ENCODE assay signal across 8 cellular contexts in the genomic region with DNA sequence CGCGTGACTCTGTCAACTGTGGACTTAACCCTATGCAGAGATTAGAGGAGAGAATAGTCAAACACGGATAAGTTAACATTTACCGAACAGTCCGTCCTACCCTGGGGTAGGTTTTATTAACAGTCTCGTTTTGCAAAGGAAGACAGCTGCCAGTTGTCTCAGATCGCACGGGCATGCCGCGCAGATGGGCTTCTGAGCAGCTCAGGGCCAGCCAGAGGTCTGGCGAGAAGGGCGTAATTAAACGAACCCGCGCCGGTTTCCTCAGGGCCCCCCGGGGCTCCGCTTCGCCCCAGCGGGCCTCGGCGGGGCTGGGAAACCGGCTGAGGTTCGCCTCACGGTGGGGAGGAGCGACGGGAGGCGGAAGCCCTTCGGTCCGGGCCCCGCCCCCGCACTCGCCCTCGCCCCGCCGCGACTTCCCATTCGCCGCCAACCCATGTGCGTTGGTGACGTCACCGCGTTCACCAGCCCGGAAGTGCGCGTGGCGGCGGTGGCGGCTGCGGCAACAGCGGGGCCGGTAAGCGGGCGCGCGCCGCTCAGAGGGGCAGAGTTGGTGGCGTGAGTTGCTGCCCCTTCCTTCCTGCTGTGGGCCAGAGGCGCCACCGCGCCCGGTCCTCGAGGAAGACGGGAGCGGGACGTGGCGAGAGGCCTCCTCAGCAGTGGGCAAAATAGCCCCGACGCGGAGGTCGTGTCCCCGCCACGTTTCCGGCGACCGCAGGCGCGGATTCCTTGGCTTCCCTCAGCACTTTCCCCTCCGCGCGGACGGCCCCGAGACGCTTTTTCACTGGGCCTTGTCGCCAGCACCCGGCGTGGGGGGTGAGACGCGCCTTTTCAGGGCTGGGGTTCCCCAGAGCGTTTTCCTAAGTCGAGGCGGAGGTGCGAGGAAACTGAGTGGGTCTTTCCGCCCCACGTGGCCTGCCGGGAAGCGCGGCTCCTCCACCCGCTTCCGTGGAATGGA. TPM values are rescaled to one million over a fixed set of nuclear protein-coding genes. Genes with fewer than 3 reads are reported as not detected.
DNase-seq lines count a peak whose midpoint lies in the region; ATAC-seq and TF ChIP-seq lines count a peak whose summit lies in the region.

Gene TRNT1, plus strand, starts transcription at position 464 of the 955 bp plus-strand sequence. CDS start 2,101 bp downstream, outside the sequence.

- H4K20me1 ChIP-seq in GM23338 (replicated peaks; ENCODE audit: insufficient read depth) = 0 out of 2 replicates have a peak, but pooled peaks cover 7% of the 10 kb centered on the region

- H3K9me2 ChIP-seq in GM23338 (ENCODE audit: insufficient read depth) = no peaks in the 10 kb centered on the region

- peak within 1 kb of the TSS; percentile 97 for H3K4me3 ChIP-seq in GM23338

- no peaks in the 10 kb centered on the region for H3K27me3 ChIP-seq in GM23338 (ENCODE audit: insufficient read depth)

- peak within 1 kb of the TSS; percentile 99 for H3K4me2 ChIP-seq in GM23338

- peaks cover 31% of the 10 kb centered on the region for H3K79me2 ChIP-seq in GM23338 (replicated peaks; ENCODE audit: insufficient read depth)

- H3K4me1 Mint-ChIP-seq in GM23338 (peaks cover 6% of the 10 kb centered on the region; the same call in 2 of the 3 replicates), naive B cell (peaks cover 25 to 34% (median 31%) of the 10 kb centered on the region in 3 donors)
- H3K4me1 Mint-ChIP-seq in stimulated activated effector memory CD8-positive, alpha-beta T cell treated with anti-CD3 and anti-CD28 coated beads, Interleukin-12 subunit alpha, Interleukin-12 subunit beta, amount 100 ng/mL, for 72 hours = peaks cover 43% of the 10 kb centered on the region

- peak; percentile 96 for DNase-seq in Daoy (ENCODE audit: low read depth)
- DNase-seq in GM23338 (ENCODE audit: low spot score) = peak; percentile 97
- peak; percentile 81 to 84 for DNase-seq in Kasumi-1 (lab: John Stamatoyannopoulos, UW)
- DNase-seq in RPMI8226 = peak; percentile 96
- peak; percentile 90 to 95 for DNase-seq in activated T-helper 1 cell treated with anti-CD3 and anti-CD28 coated beads, Interleukin-2, amount 50 U/mL, for 16 hours (ENCODE audit: low read depth in 1 of 2, low spot score in 1 of 2)
- peak; percentile 94 for DNase-seq in fibroblast of gingiva (ENCODE audit: low read depth)
- DNase-seq in naive B cell = peak; percentile 96
- peak; percentile 94 to 96 for DNase-seq in stimulated activated effector memory CD8-positive, alpha-beta T cell treated with anti-CD3 and anti-CD28 coated beads, Interleukin-12 subunit alpha, Interleukin-12 subunit beta, amount 100 ng/mL, for 72 hours (ENCODE audit: low spot score in 2 of 2)

- peak within 1 kb of the TSS; percentile 92 for H2AFZ ChIP-seq in GM23338

- peak within 1 kb of the TSS; percentile 76 for H3K27ac ChIP-seq in GM23338 (ENCODE audit: low read depth)

- H3K27ac Mint-ChIP-seq in GM23338 = peak within 1 kb of the TSS; percentile 83
- peak within 1 kb of the TSS; percentile 98 to 99 (median 98) for H3K27ac Mint-ChIP-seq in naive B cell
- H3K27ac Mint-ChIP-seq in stimulated activated effector memory CD8-positive, alpha-beta T cell treated with anti-CD3 and anti-CD28 coated beads, Interleukin-12 subunit alpha, Interleukin-12 subunit beta, amount 100 ng/mL, for 72 hours = peak within 1 kb of the TSS; percentile 100

- H3F3A ChIP-seq in GM23338 (replicated peaks; ENCODE audit: low read depth) = peaks cover 7% of the 10 kb centered on the region; the same call in 1 of the 2 replicates

- peaks cover 6% of the 10 kb centered on the region; the same call in 1 of the 2 replicates for H3K4me1 ChIP-seq in GM23338 (ENCODE audit: insufficient read depth)

- H3K36me3 ChIP-seq in GM23338 (ENCODE audit: insufficient read depth) = peaks cover 26% of the 10 kb centered on the region

- H3K4me3 Mint-ChIP-seq in GM23338 = peak within 1 kb of the TSS; percentile 96
- peak within 1 kb of the TSS; percentile 92 to 100 (median 96) for H3K4me3 Mint-ChIP-seq in naive B cell
- H3K4me3 Mint-ChIP-seq in stimulated activated effector memory CD8-positive, alpha-beta T cell treated with anti-CD3 and anti-CD28 coated beads, Interleukin-12 subunit alpha, Interleukin-12 subunit beta, amount 100 ng/mL, for 72 hours = peak within 1 kb of the TSS; percentile 98

- ATAC-seq in GM23338 = peak; percentile 95
- peak; percentile 90 to 93 for ATAC-seq in naive B cell (ENCODE audit: low read depth in 2 of 2)
- peak; percentile 87 for ATAC-seq in stimulated activated effector memory CD8-positive, alpha-beta T cell treated with anti-CD3 and anti-CD28 coated beads, Interleukin-12 subunit alpha, Interleukin-12 subunit beta, amount 100 ng/mL, for 72 hours

- peaks cover 45% of the 10 kb centered on the region for H3K9me3 Mint-ChIP-seq in GM23338
- H3K9me3 Mint-ChIP-seq in naive B cell = no peaks in the 10 kb centered on the region
- no peaks in the 10 kb centered on the region for H3K9me3 Mint-ChIP-seq in stimulated activated effector memory CD8-positive, alpha-beta T cell treated with anti-CD3 and anti-CD28 coated beads, Interleukin-12 subunit alpha, Interleukin-12 subunit beta, amount 100 ng/mL, for 72 hours

- peaks cover 37% of the 10 kb centered on the region for H3K36me3 Mint-ChIP-seq in GM23338 (ENCODE audit: low read depth)
- H3K36me3 Mint-ChIP-seq in naive B cell = no peaks in the 10 kb centered on the region
- peaks cover 63% of the 10 kb centered on the region for H3K36me3 Mint-ChIP-seq in stimulated activated effector memory CD8-positive, alpha-beta T cell treated with anti-CD3 and anti-CD28 coated beads, Interleukin-12 subunit alpha, Interleukin-12 subunit beta, amount 100 ng/mL, for 72 hours

- no peak for TF ChIP-seq CTCF in GM23338 (conservative IDR thresholded peaks at IDR 0.05; ENCODE audit: low read depth in 2 of 2)

- H3K27me3 Mint-ChIP-seq in GM23338 (ENCODE audit: insufficient read depth, low read depth, poor library complexity) (peaks cover 6% of the 10 kb centered on the region), naive B cell (no peaks in the 10 kb centered on the region)

TF ChIP-seq in GM23338, 12 proteins besides CTCF, POLR2A, EP300 and RAD21:
- no peak for TF ChIP-seq NANOG (IDR thresholded peaks at IDR 0.05; ENCODE audit: borderline replicate concordance)
- peak; percentile 97 for TF ChIP-seq CREB1 (CRISPR knock-in tag; IDR thresholded peaks at IDR 0.05; ENCODE audit: low read depth)
- TF ChIP-seq ZNF331 (CRISPR knock-in tag; IDR thresholded peaks at IDR 0.05; ENCODE audit: low read depth) = no peak
- peak; percentile 63; the same call in 1 of the 2 replicates for TF ChIP-seq ETS1 (IDR thresholded peaks at IDR 0.05)
- peak; percentile 89 for TF ChIP-seq POLR2AphosphoS5 (IDR thresholded peaks at IDR 0.05; ENCODE audit: low read depth)

RNA-seq across cellular contexts. Expression of gene TRNT1, which starts in this region (rescaled TPM):
- 21.8 and 29.6 TPM in 2 replicates for total RNA-seq in Daoy (2014; rRNA removed; shearing (Covaris generic))
- 33.9 and 42.8 TPM in 2 replicates for total RNA-seq in GM23338 (2014; rRNA removed; shearing (Covaris generic))
- polyA plus RNA-seq in GM23338 (2016; fragmentation: Nextera tagmentation; extraction: Ambion mirVana) (25.2 and 36.4 TPM in 2 replicates), naive B cell (ENCODE audit: low read depth in 6 of 6) (10 to 100 TPM; 15.6 to 29.8 (median 24.3) TPM)

Comparison
In these comparisons a context has a peak if more than half of its experiments do, and no peak if none do; other contexts are left out.
1. Peak in every context shown above with its lines: DNase-seq, ATAC-seq, H3K4me3 ChIP-seq and H3K27ac ChIP-seq.